Comparison of ENCODE assay signal across 14 cellular contexts in the genomic region with DNA sequence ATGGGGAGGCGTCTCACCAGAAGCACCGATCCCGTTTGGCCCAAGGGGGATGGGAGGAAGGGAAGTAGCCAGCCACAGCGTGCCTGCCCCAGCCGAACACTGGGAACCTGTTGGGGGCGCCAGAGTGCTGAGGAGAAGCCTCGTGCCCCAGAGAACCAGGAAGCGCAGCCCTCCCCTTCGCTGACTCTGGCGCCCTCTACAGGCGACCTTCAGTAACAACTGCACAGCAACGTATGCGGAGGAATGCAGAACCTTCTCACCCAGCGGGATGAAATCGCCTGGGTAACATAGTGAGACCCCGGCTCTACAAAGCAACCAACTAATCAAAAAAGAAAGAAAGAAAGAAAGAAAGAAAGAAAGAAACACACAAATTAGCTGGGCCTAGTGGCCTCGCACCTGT. TPM values are rescaled to one million over a fixed set of nuclear protein-coding genes. Genes with fewer than 3 reads are reported as not detected.
"Had no signal": no experiment of that assay in that cellular context is flagged by ENCODE, and none has a peak within 500 bp of the region (broad histone marks: within the 10 kb centered on the region; RNA-seq: fewer than 3 reads in every experiment).

A gene with protein sequence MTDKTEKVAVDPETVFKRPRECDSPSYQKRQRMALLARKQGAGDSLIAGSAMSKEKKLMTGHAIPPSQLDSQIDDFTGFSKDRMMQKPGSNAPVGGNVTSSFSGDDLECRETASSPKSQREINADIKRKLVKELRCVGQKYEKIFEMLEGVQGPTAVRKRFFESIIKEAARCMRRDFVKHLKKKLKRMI (minus strand): TSS at position 101 of the 400 bp plus-strand sequence. CDS start 3,747 bp downstream, outside the sequence.

RNA-seq across cellular contexts. Expression of the gene that starts here (rescaled TPM):
- total RNA-seq: activated B cell treated with CpG ODN at 0.5 μM for 24 hours; activated CD4-positive, alpha-beta memory T cell treated with anti-CD3 and anti-CD28 coated beads for 36 hours; activated CD4-positive, alpha-beta memory T cell treated with anti-CD3 and anti-CD28 coated beads, Interleukin-2, amount 10 ng/mL, durations not matched to agents 7 days and 5 days; activated CD4-positive, alpha-beta T cell treated with anti-CD3 and anti-CD28 coated beads for 36 hours; activated CD4-positive, alpha-beta T cell treated with anti-CD3 and anti-CD28 coated beads, Interleukin-2, amount 10 ng/mL, durations not matched to agents 24 days and 14 days; activated CD4-positive, alpha-beta T cell treated with anti-CD3 and anti-CD28 coated beads, Interleukin-2, amount 10 ng/mL, durations not matched to agents 7 days and 5 days; activated CD8-positive, alpha-beta memory T cell treated with anti-CD3 and anti-CD28 coated beads for 36 hours; activated CD8-positive, alpha-beta memory T cell treated with anti-CD3 and anti-CD28 coated beads, Interleukin-2, amount 10 ng/mL, durations not matched to agents 7 days and 5 days; activated CD8-positive, alpha-beta T cell treated with anti-CD3 and anti-CD28 coated beads for 36 hours; activated CD8-positive, alpha-beta T cell treated with anti-CD3 and anti-CD28 coated beads, Interleukin-2, amount 10 ng/mL, durations not matched to agents 7 days and 5 days; T-helper 1 cell treated with Interleukin-12 subunit alpha and Interleukin-12 subunit beta and Interleukin-4 antibody, amounts not matched to agents 30 ng/mL and 1 ng/mL, for 36 hours; T-helper 17 cell; T-helper 2 cell treated with Interferon-gamma antibody and Interleukin-4, amounts not matched to agents 100 ng/mL and 5 ng/mL, for 36 hours; WTC11 had no signal
